Comparison of ENCODE assay signal across 17 cellular contexts in the genomic region with DNA sequence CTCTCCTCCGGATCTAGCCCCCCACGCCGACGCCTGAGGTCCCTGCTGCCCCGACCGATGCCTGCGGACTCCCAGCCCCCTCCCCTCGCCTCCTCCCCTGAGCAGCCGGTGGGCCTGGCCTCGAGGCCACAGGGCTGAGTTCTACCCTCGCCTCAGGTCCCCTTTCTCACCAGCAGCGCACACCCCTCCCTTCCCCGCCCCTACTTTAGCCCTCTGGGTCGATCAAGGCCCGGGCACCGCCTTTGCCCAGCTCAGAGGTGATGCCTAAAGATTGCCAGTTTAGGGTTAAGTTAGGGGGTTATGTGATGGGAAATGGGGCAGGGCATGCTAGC. TPM values are rescaled to one million over a fixed set of nuclear protein-coding genes. Genes with fewer than 3 reads are reported as not detected.
DNase-seq lines count a peak whose midpoint lies in the region; ATAC-seq and TF ChIP-seq lines count a peak whose summit lies in the region.
"Had no signal": no experiment of that assay in that cellular context is flagged by ENCODE, and none has a peak within 500 bp of the region (broad histone marks: within the 10 kb centered on the region; RNA-seq: fewer than 3 reads in every experiment).

No MANE protein-coding gene starts in this region.

- DNase-seq in stimulated activated naive CD8-positive, alpha-beta T cell treated with anti-CD3 and anti-CD28 coated beads, Interleukin-15, amount 100 ng/mL, for 72 hours, result no peak
- DNase-seq in stimulated activated naive CD8-positive, alpha-beta T cell treated with anti-CD3 and anti-CD28 coated beads, Interleukin-15, Interleukin-2, amounts not matched to agents 100 U/mL and 50 U/mL, for 24 hours, result no peak
- DNase-seq in WTC11 (ENCODE audit: low spot score), result no peak
- no peak for DNase-seq in naive B cell
- DNase-seq in Kasumi-1 (lab: John Stamatoyannopoulos, UW), result no peak
- DNase-seq in NCI-H2171 treated with DMSO at 0.1 percent for 48 hours (lab: John Stamatoyannopoulos, UW), result no peak
- DNase-seq in immature natural killer cell, result no peak
- DNase-seq: activated naive CD8-positive, alpha-beta T cell treated with anti-CD3 and anti-CD28 coated beads for 36 hours; NCI-H2029; NCI-H226; upper lobe of right lung had no signal

- TF ChIP-seq CTCF in WTC11 (IDR thresholded peaks at IDR 0.05), result no peak

- peak; percentile 15 for ATAC-seq in stimulated activated naive CD8-positive, alpha-beta T cell treated with anti-CD3 and anti-CD28 coated beads, Interleukin-15, amount 100 ng/mL, for 72 hours
- no peak for ATAC-seq in stimulated activated naive CD8-positive, alpha-beta T cell treated with anti-CD3 and anti-CD28 coated beads, Interleukin-15, Interleukin-2, amounts not matched to agents 100 U/mL and 50 U/mL, for 24 hours
- ATAC-seq in WTC11 (peak; percentile 5), naive B cell (ENCODE audit: low read depth in 2 of 2) (no peak)
- ATAC-seq: lower lobe of right lung, upper lobe of right lung had no signal

- peaks cover 99% of the 10 kb centered on the region for H3K27me3 Mint-ChIP-seq in stimulated activated naive CD8-positive, alpha-beta T cell treated with anti-CD3 and anti-CD28 coated beads, Interleukin-15, amount 100 ng/mL, for 72 hours
- H3K27me3 Mint-ChIP-seq in WTC11 (ENCODE audit: low read depth), result peaks cover 95% of the 10 kb centered on the region
- peaks cover 59 to 91% (median 81%) of the 10 kb centered on the region in 3 donors for H3K27me3 Mint-ChIP-seq in naive B cell
- H3K27me3 Mint-ChIP-seq in immature natural killer cell (ENCODE audit: low read depth in 3 of 3), result peaks cover 12 to 36% (median 21%) of the 10 kb centered on the region in 3 donors

- H3K4me3 Mint-ChIP-seq in stimulated activated naive CD8-positive, alpha-beta T cell treated with anti-CD3 and anti-CD28 coated beads, Interleukin-15, amount 100 ng/mL, for 72 hours, result peak overlapping the region in 1 of 2 donors; percentile 55
- peak overlapping the region; percentile 77 for H3K4me3 Mint-ChIP-seq in WTC11
- H3K4me3 Mint-ChIP-seq in naive B cell, result peak overlapping the region in 5 of 8 donors; percentile 37 to 84 (median 64)
- no peak overlapping the region for H3K4me3 Mint-ChIP-seq in immature natural killer cell
- H3K4me3 Mint-ChIP-seq: activated naive CD8-positive, alpha-beta T cell treated with anti-CD3 and anti-CD28 coated beads for 36 hours had no signal

- H3K4me1 Mint-ChIP-seq in stimulated activated naive CD8-positive, alpha-beta T cell treated with anti-CD3 and anti-CD28 coated beads, Interleukin-15, amount 100 ng/mL, for 72 hours, result peaks cover 86% of the 10 kb centered on the region
- H3K4me1 Mint-ChIP-seq in WTC11 (peaks cover 53% of the 10 kb centered on the region), naive B cell (peaks cover 42 to 78% (median 62%) of the 10 kb centered on the region in 3 donors), immature natural killer cell (peaks cover 2 to 10% of the 10 kb centered on the region in 2 donors)

- no peaks in the 10 kb centered on the region for H3K36me3 Mint-ChIP-seq in WTC11
- H3K36me3 Mint-ChIP-seq in naive B cell, result peaks cover 0 to 7% of the 10 kb centered on the region in 2 donors
- no peaks in the 10 kb centered on the region for H3K36me3 Mint-ChIP-seq in immature natural killer cell
- H3K36me3 Mint-ChIP-seq: activated naive CD8-positive, alpha-beta T cell treated with anti-CD3 and anti-CD28 coated beads for 36 hours had no signal

- POLR2A ChIA-PET in WTC11 (lab: Charles Lee), result interaction anchor here (1.4 to 2.4 kb wide), 2 partner anchors 8 to 133 kb away, joined by 5 to 6 read pairs; no protein-coding TSS in a partner anchor

- CTCF ChIA-PET in WTC11 (lab: Charles Lee), result interaction anchor here (0.5 to 3.0 kb wide), 6 partner anchors 14 to 166 kb away, joined by 3 to 14 read pairs (median 4); no protein-coding TSS in a partner anchor

- H3K27ac Mint-ChIP-seq in stimulated activated naive CD8-positive, alpha-beta T cell treated with anti-CD3 and anti-CD28 coated beads, Interleukin-15, amount 100 ng/mL, for 72 hours, result no peak overlapping the region
- no peak overlapping the region for H3K27ac Mint-ChIP-seq in WTC11
- H3K27ac Mint-ChIP-seq in naive B cell, result peak overlapping the region in 1 of 6 donors; percentile 87
- no peak overlapping the region for H3K27ac Mint-ChIP-seq in immature natural killer cell
- H3K27ac Mint-ChIP-seq: activated naive CD8-positive, alpha-beta T cell treated with anti-CD3 and anti-CD28 coated beads for 36 hours had no signal

- no peaks in the 10 kb centered on the region for H3K9me3 Mint-ChIP-seq in stimulated activated naive CD8-positive, alpha-beta T cell treated with anti-CD3 and anti-CD28 coated beads, Interleukin-15, amount 100 ng/mL, for 72 hours
- H3K9me3 Mint-ChIP-seq in WTC11 (no peaks in the 10 kb centered on the region), naive B cell (peaks cover 0 to 20% (median 5%) of the 10 kb centered on the region in 7 donors), immature natural killer cell (peaks cover 0 to 8% (median 0%) of the 10 kb centered on the region in 6 donors)
- H3K9me3 Mint-ChIP-seq: activated naive CD8-positive, alpha-beta T cell treated with anti-CD3 and anti-CD28 coated beads for 36 hours had no signal

TF ChIP-seq in WTC11, 78 proteins besides CTCF, POLR2A, EP300 and RAD21 (continues in another document):
- no peak for TF ChIP-seq ZNF138 (CRISPR knock-in tag; conservative IDR thresholded peaks at IDR 0.05)
- no peak for TF ChIP-seq TEAD4 (CRISPR knock-in tag; IDR thresholded peaks at IDR 0.05)
- no peak for TF ChIP-seq NR3C1 (CRISPR knock-in tag; conservative IDR thresholded peaks at IDR 0.05; ENCODE audit: low read depth)
- TF ChIP-seq, protein P1, sequence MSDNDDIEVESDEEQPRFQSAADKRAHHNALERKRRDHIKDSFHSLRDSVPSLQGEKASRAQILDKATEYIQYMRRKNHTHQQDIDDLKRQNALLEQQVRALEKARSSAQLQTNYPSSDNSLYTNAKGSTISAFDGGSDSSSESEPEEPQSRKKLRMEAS (CRISPR knock-in tag; IDR thresholded peaks at IDR 0.05), result no peak
- TF ChIP-seq, protein P2, sequence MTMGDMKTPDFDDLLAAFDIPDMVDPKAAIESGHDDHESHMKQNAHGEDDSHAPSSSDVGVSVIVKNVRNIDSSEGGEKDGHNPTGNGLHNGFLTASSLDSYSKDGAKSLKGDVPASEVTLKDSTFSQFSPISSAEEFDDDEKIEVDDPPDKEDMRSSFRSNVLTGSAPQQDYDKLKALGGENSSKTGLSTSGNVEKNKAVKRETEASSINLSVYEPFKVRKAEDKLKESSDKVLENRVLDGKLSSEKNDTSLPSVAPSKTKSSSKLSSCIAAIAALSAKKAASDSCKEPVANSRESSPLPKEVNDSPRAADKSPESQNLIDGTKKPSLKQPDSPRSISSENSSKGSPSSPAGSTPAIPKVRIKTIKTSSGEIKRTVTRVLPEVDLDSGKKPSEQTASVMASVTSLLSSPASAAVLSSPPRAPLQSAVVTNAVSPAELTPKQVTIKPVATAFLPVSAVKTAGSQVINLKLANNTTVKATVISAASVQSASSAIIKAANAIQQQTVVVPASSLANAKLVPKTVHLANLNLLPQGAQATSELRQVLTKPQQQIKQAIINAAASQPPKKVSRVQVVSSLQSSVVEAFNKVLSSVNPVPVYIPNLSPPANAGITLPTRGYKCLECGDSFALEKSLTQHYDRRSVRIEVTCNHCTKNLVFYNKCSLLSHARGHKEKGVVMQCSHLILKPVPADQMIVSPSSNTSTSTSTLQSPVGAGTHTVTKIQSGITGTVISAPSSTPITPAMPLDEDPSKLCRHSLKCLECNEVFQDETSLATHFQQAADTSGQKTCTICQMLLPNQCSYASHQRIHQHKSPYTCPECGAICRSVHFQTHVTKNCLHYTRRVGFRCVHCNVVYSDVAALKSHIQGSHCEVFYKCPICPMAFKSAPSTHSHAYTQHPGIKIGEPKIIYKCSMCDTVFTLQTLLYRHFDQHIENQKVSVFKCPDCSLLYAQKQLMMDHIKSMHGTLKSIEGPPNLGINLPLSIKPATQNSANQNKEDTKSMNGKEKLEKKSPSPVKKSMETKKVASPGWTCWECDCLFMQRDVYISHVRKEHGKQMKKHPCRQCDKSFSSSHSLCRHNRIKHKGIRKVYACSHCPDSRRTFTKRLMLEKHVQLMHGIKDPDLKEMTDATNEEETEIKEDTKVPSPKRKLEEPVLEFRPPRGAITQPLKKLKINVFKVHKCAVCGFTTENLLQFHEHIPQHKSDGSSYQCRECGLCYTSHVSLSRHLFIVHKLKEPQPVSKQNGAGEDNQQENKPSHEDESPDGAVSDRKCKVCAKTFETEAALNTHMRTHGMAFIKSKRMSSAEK (CRISPR knock-in tag; IDR thresholded peaks at IDR 0.05; ENCODE audit: borderline replicate concordance), result no peak
- TF ChIP-seq, protein P3, sequence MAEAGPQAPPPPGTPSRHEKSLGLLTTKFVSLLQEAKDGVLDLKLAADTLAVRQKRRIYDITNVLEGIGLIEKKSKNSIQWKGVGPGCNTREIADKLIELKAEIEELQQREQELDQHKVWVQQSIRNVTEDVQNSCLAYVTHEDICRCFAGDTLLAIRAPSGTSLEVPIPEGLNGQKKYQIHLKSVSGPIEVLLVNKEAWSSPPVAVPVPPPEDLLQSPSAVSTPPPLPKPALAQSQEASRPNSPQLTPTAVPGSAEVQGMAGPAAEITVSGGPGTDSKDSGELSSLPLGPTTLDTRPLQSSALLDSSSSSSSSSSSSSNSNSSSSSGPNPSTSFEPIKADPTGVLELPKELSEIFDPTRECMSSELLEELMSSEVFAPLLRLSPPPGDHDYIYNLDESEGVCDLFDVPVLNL (CRISPR knock-in tag; IDR thresholded peaks at IDR 0.05; ENCODE audit: borderline replicate concordance, low read depth), result no peak
- TF ChIP-seq RELA (CRISPR knock-in tag; IDR thresholded peaks at IDR 0.05; ENCODE audit: borderline replicate concordance), result no peak
- TF ChIP-seq, protein P4, sequence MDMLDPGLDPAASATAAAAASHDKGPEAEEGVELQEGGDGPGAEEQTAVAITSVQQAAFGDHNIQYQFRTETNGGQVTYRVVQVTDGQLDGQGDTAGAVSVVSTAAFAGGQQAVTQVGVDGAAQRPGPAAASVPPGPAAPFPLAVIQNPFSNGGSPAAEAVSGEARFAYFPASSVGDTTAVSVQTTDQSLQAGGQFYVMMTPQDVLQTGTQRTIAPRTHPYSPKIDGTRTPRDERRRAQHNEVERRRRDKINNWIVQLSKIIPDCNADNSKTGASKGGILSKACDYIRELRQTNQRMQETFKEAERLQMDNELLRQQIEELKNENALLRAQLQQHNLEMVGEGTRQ (CRISPR knock-in tag; IDR thresholded peaks at IDR 0.05), result no peak

RNA-seq across cellular contexts. Expression of a gene that starts 5.7 kb away (rescaled TPM):
- total RNA-seq in WTC11 (2021), result 6.2 to 13.2 TPM (median 6.6 TPM) in 3 replicates
- polyA plus RNA-seq in naive B cell (ENCODE audit: low read depth in 6 of 6), result not detected
- not detected for polyA plus RNA-seq in immature natural killer cell
- total RNA-seq: activated naive CD8-positive, alpha-beta T cell treated with anti-CD3 and anti-CD28 coated beads for 36 hours; fibroblast of villous mesenchyme; H4; lower lobe of right lung; omental fat pad; SK-MEL-5; upper lobe of right lung had no signal
- polyA plus RNA-seq: keratinocyte had no signal

Comparison
In these comparisons a context has a peak if more than half of its experiments do, and no peak if none do; other contexts are left out.
1. ATAC-seq: peak in stimulated activated naive CD8-positive, alpha-beta T cell treated with anti-CD3 and anti-CD28 coated beads, Interleukin-15, amount 100 ng/mL, for 72 hours (single experiment) and WTC11 (single experiment); none in stimulated activated naive CD8-positive, alpha-beta T cell treated with anti-CD3 and anti-CD28 coated beads, Interleukin-15, Interleukin-2, amounts not matched to agents 100 U/mL and 50 U/mL, for 24 hours (single experiment) and naive B cell (0 of 2).
2. H3K4me3 Mint-ChIP-seq: peak in WTC11 (single experiment) and naive B cell (5 of 8); none in immature natural killer cell (0 of 5).